ENCODE assay signal across 22 cellular contexts in genomic region chr2:29009270-29009669, GRCh38. TPM values are rescaled to one million over a fixed set of nuclear protein-coding genes. Genes with fewer than 3 reads are reported as not detected.
DNase-seq lines count a peak whose midpoint lies in the region; ATAC-seq and TF ChIP-seq lines count a peak whose summit lies in the region.
"Had no signal": no experiment of that assay in that cellular context is flagged by ENCODE, and none has a peak within 500 bp of the region (broad histone marks: within the 10 kb centered on the region; RNA-seq: fewer than 3 reads in every experiment).

No MANE protein-coding gene starts in this region.

- no peak for DNase-seq in activated CD4-positive, alpha-beta T cell treated with anti-CD3 and anti-CD28 coated beads, Interleukin-2, amount 10 ng/mL, durations not matched to agents 7 days and 5 days
- no peak for DNase-seq in activated CD4-positive, alpha-beta T cell treated with anti-CD3 and anti-CD28 coated beads for 4 hours
- DNase-seq in CD4-positive, alpha-beta memory T cell: no peak
- DNase-seq in natural killer cell treated with Interleukin-12 subunit alpha and Interleukin-12 subunit beta and Interleukin-15 and Interleukin-18, amount 100 ng/mL, for 72 hours (ENCODE audit: low spot score): no peak
- no peak for DNase-seq in progenitor cell of endocrine pancreas (ENCODE audit: low spot score, unreplicated experiment)
- DNase-seq: C1 segment of cervical spinal cord; DMS153; GF-D8; head of caudate nucleus; islet precursor cell; NCI-H524; stimulated activated CD4-positive, alpha-beta T cell treated with anti-CD3 and anti-CD28 coated beads, Interleukin-4, amount 100 ng/mL, for 1 hour; substantia nigra had no signal

- H3K27ac ChIP-seq in CD4-positive, alpha-beta memory T cell (ENCODE audit: low read depth, low read length): peak overlapping the region; percentile 86
- H3K27ac ChIP-seq: A549, RWPE1 had no signal

- TF ChIP-seq CTCF in progenitor cell of endocrine pancreas (IDR thresholded peaks at IDR 0.05; ENCODE audit: unreplicated experiment): no peak

- no peaks in the 10 kb centered on the region for H3K9me3 ChIP-seq in CD4-positive, alpha-beta memory T cell (ENCODE audit: control insufficient read depth in 1 of 2, low read length in 2 of 2)
- H3K9me3 ChIP-seq: A549, HAP-1, vagina had no signal

- H3K27me3 Mint-ChIP-seq in activated CD4-positive, alpha-beta T cell treated with anti-CD3 and anti-CD28 coated beads, Interleukin-2, amount 10 ng/mL, durations not matched to agents 7 days and 5 days: no peaks in the 10 kb centered on the region
- H3K27me3 Mint-ChIP-seq in CD4-positive, alpha-beta memory T cell: no peaks in the 10 kb centered on the region
- H3K27me3 Mint-ChIP-seq in activated T-helper 17 cell treated with anti-CD3 and anti-CD28 coated beads, Interleukin-2, amount 50 U/mL, for 72 hours: no peaks in the 10 kb centered on the region
- H3K27me3 Mint-ChIP-seq in natural killer cell treated with Interleukin-12 subunit alpha and Interleukin-12 subunit beta and Interleukin-15 and Interleukin-18, amount 100 ng/mL, for 72 hours: no peaks in the 10 kb centered on the region
- peaks cover 15% of the 10 kb centered on the region for H3K27me3 Mint-ChIP-seq in progenitor cell of endocrine pancreas

- CTCF ChIA-PET in activated CD4-positive, alpha-beta T cell treated with anti-CD3 and anti-CD28 coated beads, Interleukin-2, amount 10 ng/mL, durations not matched to agents 7 days and 5 days (lab: Charles Lee): interaction anchor here (1.3 kb wide), 1 partner anchor 10 kb away, joined by 5 read pairs; no protein-coding TSS in a partner anchor
- CTCF ChIA-PET in CD4-positive, alpha-beta memory T cell (lab: Charles Lee; ENCODE audit: partially characterized antibody): interaction anchor here (1.4 to 8.3 kb wide), 2 partner anchors 9 to 107 kb away, joined by 4 to 76 read pairs; no protein-coding TSS in a partner anchor

- no peak overlapping the region for H3K4me3 ChIP-seq in CD4-positive, alpha-beta memory T cell (ENCODE audit: low read length in 2 of 2)
- H3K4me3 ChIP-seq: A549, GM12878, HAP-1, vagina had no signal

- H3K9me3 Mint-ChIP-seq in activated CD4-positive, alpha-beta T cell treated with anti-CD3 and anti-CD28 coated beads, Interleukin-2, amount 10 ng/mL, durations not matched to agents 7 days and 5 days: no peaks in the 10 kb centered on the region
- H3K9me3 Mint-ChIP-seq in CD4-positive, alpha-beta memory T cell: no peaks in the 10 kb centered on the region
- no peaks in the 10 kb centered on the region for H3K9me3 Mint-ChIP-seq in activated T-helper 17 cell treated with anti-CD3 and anti-CD28 coated beads, Interleukin-2, amount 50 U/mL, for 72 hours
- H3K9me3 Mint-ChIP-seq in natural killer cell treated with Interleukin-12 subunit alpha and Interleukin-12 subunit beta and Interleukin-15 and Interleukin-18, amount 100 ng/mL, for 72 hours: no peaks in the 10 kb centered on the region
- no peaks in the 10 kb centered on the region for H3K9me3 Mint-ChIP-seq in progenitor cell of endocrine pancreas (ENCODE audit: low read depth)
- H3K9me3 Mint-ChIP-seq: nephron had no signal

- POLR2A ChIA-PET in activated CD4-positive, alpha-beta T cell treated with anti-CD3 and anti-CD28 coated beads, Interleukin-2, amount 10 ng/mL, durations not matched to agents 7 days and 5 days (lab: Charles Lee): no interaction called here
- POLR2A ChIA-PET in CD4-positive, alpha-beta memory T cell (lab: Charles Lee; ENCODE audit: partially characterized antibody): interaction anchor here (1.2 to 8.7 kb wide), 2 partner anchors 9 to 10 kb away, joined by 3 to 164 read pairs; no protein-coding TSS in a partner anchor

- no peak overlapping the region for H3K4me3 Mint-ChIP-seq in activated CD4-positive, alpha-beta T cell treated with anti-CD3 and anti-CD28 coated beads, Interleukin-2, amount 10 ng/mL, durations not matched to agents 7 days and 5 days
- H3K4me3 Mint-ChIP-seq in CD4-positive, alpha-beta memory T cell: peak overlapping the region in 4 of 8 donors; percentile 9 to 47 (median 34)
- peak overlapping the region; percentile 7 for H3K4me3 Mint-ChIP-seq in activated T-helper 17 cell treated with anti-CD3 and anti-CD28 coated beads, Interleukin-2, amount 50 U/mL, for 72 hours
- H3K4me3 Mint-ChIP-seq in natural killer cell treated with Interleukin-12 subunit alpha and Interleukin-12 subunit beta and Interleukin-15 and Interleukin-18, amount 100 ng/mL, for 72 hours: peak overlapping the region; percentile 2
- no peak overlapping the region for H3K4me3 Mint-ChIP-seq in progenitor cell of endocrine pancreas (ENCODE audit: low read depth)
- H3K4me3 Mint-ChIP-seq: nephron had no signal

- peaks cover 2% of the 10 kb centered on the region for H3K36me3 Mint-ChIP-seq in activated CD4-positive, alpha-beta T cell treated with anti-CD3 and anti-CD28 coated beads, Interleukin-2, amount 10 ng/mL, durations not matched to agents 7 days and 5 days (ENCODE audit: low read depth)
- H3K36me3 Mint-ChIP-seq in CD4-positive, alpha-beta memory T cell: no peaks in the 10 kb centered on the region
- H3K36me3 Mint-ChIP-seq in activated T-helper 17 cell treated with anti-CD3 and anti-CD28 coated beads, Interleukin-2, amount 50 U/mL, for 72 hours (ENCODE audit: low read depth): no peaks in the 10 kb centered on the region
- no peaks in the 10 kb centered on the region for H3K36me3 Mint-ChIP-seq in natural killer cell treated with Interleukin-12 subunit alpha and Interleukin-12 subunit beta and Interleukin-15 and Interleukin-18, amount 100 ng/mL, for 72 hours
- no peaks in the 10 kb centered on the region for H3K36me3 Mint-ChIP-seq in progenitor cell of endocrine pancreas (ENCODE audit: insufficient read depth)

- H3K4me1 Mint-ChIP-seq in activated CD4-positive, alpha-beta T cell treated with anti-CD3 and anti-CD28 coated beads, Interleukin-2, amount 10 ng/mL, durations not matched to agents 7 days and 5 days: peaks cover 57% of the 10 kb centered on the region
- H3K4me1 Mint-ChIP-seq in CD4-positive, alpha-beta memory T cell: peaks cover 43 to 57% (median 51%) of the 10 kb centered on the region in 4 donors
- H3K4me1 Mint-ChIP-seq in activated T-helper 17 cell treated with anti-CD3 and anti-CD28 coated beads, Interleukin-2, amount 50 U/mL, for 72 hours: peaks cover 35% of the 10 kb centered on the region
- peaks cover 50 to 51% of the 10 kb centered on the region in 2 donors for H3K4me1 Mint-ChIP-seq in natural killer cell treated with Interleukin-12 subunit alpha and Interleukin-12 subunit beta and Interleukin-15 and Interleukin-18, amount 100 ng/mL, for 72 hours (ENCODE audit: low read depth in 2 of 2)
- H3K4me1 Mint-ChIP-seq in progenitor cell of endocrine pancreas (ENCODE audit: low read depth): peaks cover 1% of the 10 kb centered on the region

- peak overlapping the region; percentile 97 for H3K27ac Mint-ChIP-seq in activated CD4-positive, alpha-beta T cell treated with anti-CD3 and anti-CD28 coated beads, Interleukin-2, amount 10 ng/mL, durations not matched to agents 7 days and 5 days
- H3K27ac Mint-ChIP-seq in CD4-positive, alpha-beta memory T cell: peak overlapping the region; percentile 99 to 100 (median 100)
- H3K27ac Mint-ChIP-seq in activated T-helper 17 cell treated with anti-CD3 and anti-CD28 coated beads, Interleukin-2, amount 50 U/mL, for 72 hours: peak overlapping the region; percentile 54
- H3K27ac Mint-ChIP-seq in natural killer cell treated with Interleukin-12 subunit alpha and Interleukin-12 subunit beta and Interleukin-15 and Interleukin-18, amount 100 ng/mL, for 72 hours: peak overlapping the region; percentile 93 to 95
- H3K27ac Mint-ChIP-seq in progenitor cell of endocrine pancreas: no peak overlapping the region

- intact Hi-C loops in CD4-positive, alpha-beta memory T cell (cut with micrococcal nuclease): no loop called here

- H3K36me3 ChIP-seq in CD4-positive, alpha-beta memory T cell (ENCODE audit: insufficient read depth, low read length): no peaks in the 10 kb centered on the region
- H3K36me3 ChIP-seq: HAP-1, vagina had no signal

- H3K4me1 ChIP-seq in CD4-positive, alpha-beta memory T cell (ENCODE audit: insufficient read depth, low read length): peaks cover 59% of the 10 kb centered on the region
- H3K4me1 ChIP-seq: A549, HAP-1 had no signal

- H3K27me3 ChIP-seq in CD4-positive, alpha-beta memory T cell (ENCODE audit: insufficient read depth, low read length): no peaks in the 10 kb centered on the region
- H3K27me3 ChIP-seq: vagina had no signal

- ATAC-seq in activated T-helper 17 cell treated with anti-CD3 and anti-CD28 coated beads, Interleukin-2, amount 50 U/mL, for 72 hours (replicated peaks): no peak
- no peak for ATAC-seq in natural killer cell treated with Interleukin-12 subunit alpha and Interleukin-12 subunit beta and Interleukin-15 and Interleukin-18, amount 100 ng/mL, for 72 hours
- ATAC-seq in HG03095 (IDR thresholded peaks at IDR 0.05; ENCODE audit: unreplicated experiment): no peak
- no peak for ATAC-seq in HG02885 (IDR thresholded peaks at IDR 0.05; ENCODE audit: poor library complexity, unreplicated experiment)
- ATAC-seq: A549, GM12878 had no signal

RNA-seq across cellular contexts. Expression of gene TOGARAM2, which starts 28.2 kb away (rescaled TPM):
- total RNA-seq in activated CD4-positive, alpha-beta T cell treated with anti-CD3 and anti-CD28 coated beads, Interleukin-2, amount 10 ng/mL, durations not matched to agents 7 days and 5 days: 1 to 10 TPM; 3.7 to 5.0 TPM
- total RNA-seq in CD4-positive, alpha-beta memory T cell: 1 to 10 TPM; 1.8 to 2.7 TPM
- 1 to 10 TPM in 1 of 2 donors, under 1 TPM in 1; 0.46 to 1.6 TPM for polyA plus RNA-seq in CD4-positive, alpha-beta memory T cell
- 1 to 10 TPM; 3.0 to 4.3 TPM for total RNA-seq in activated T-helper 17 cell treated with anti-CD3 and anti-CD28 coated beads, Interleukin-2, amount 50 U/mL, for 72 hours
- 1 to 10 TPM; 6.8 to 7.7 TPM for total RNA-seq in natural killer cell treated with Interleukin-12 subunit alpha and Interleukin-12 subunit beta and Interleukin-15 and Interleukin-18, amount 100 ng/mL, for 72 hours
- total RNA-seq in progenitor cell of endocrine pancreas: 0.86 and 0.98 TPM in 2 replicates

Comparison
In these comparisons a context has a peak if more than half of its experiments do, and no peak if none do; other contexts are left out.
1. H3K4me3 Mint-ChIP-seq: peak in activated T-helper 17 cell treated with anti-CD3 and anti-CD28 coated beads, Interleukin-2, amount 50 U/mL, for 72 hours (single experiment) and natural killer cell treated with Interleukin-12 subunit alpha and Interleukin-12 subunit beta and Interleukin-15 and Interleukin-18, amount 100 ng/mL, for 72 hours (single experiment); none in activated CD4-positive, alpha-beta T cell treated with anti-CD3 and anti-CD28 coated beads, Interleukin-2, amount 10 ng/mL, durations not matched to agents 7 days and 5 days (single experiment) and progenitor cell of endocrine pancreas (single experiment).